8 cellular contexts compared by ENCODE assay signal in genomic region chr1:143735764-143736461, GRCh38.
DNase-seq lines count a peak whose midpoint lies in the region; ATAC-seq and TF ChIP-seq lines count a peak whose summit lies in the region.

No MANE protein-coding gene starts in this region.

- peaks cover 18% of the 10 kb centered on the region for H3K9me3 Mint-ChIP-seq in mesothelial cell of epicardium

- no TSS peak for BruUV-seq in PC-3 (replicated peaks; lab: Mats Ljungman, UMichigan)

- no peaks in the 10 kb centered on the region for H3K9me3 ChIP-seq in PC-3 (ENCODE audit: low read length)

- POLR2A ChIA-PET in PC-3 (lab: Charles Lee; ENCODE audit: unreplicated experiment): no interaction called here

- ATAC-seq in PC-3 (no peak), HG03378 (IDR thresholded peaks at IDR 0.05; ENCODE audit: unreplicated experiment) (no peak)

- H3K79me2 ChIP-seq in PC-3 (ENCODE audit: low read length): no peaks in the 10 kb centered on the region

- no peaks in the 10 kb centered on the region for H3K36me3 Mint-ChIP-seq in mesothelial cell of epicardium

- H3K27me3 Mint-ChIP-seq in mesothelial cell of epicardium (ENCODE audit: low read depth): peaks cover 12% of the 10 kb centered on the region

- CTCF ChIA-PET in PC-3 (lab: Charles Lee): no interaction called here

- intact Hi-C loops in PC-3 (cut with micrococcal nuclease): no loop called here

- no peaks in the 10 kb centered on the region for H4K20me1 ChIP-seq in PC-3 (ENCODE audit: low read length)

- no peak overlapping the region for H3K9ac ChIP-seq in PC-3 (ENCODE audit: low read length)

- in situ Hi-C loops in Caki2 (cut with HindIII; ENCODE audit: low pct_unique_long_range_greater_than_20kb, low sequenced_read_pairs): no loop called here

- no peak overlapping the region for H3K4me2 ChIP-seq in PC-3 (ENCODE audit: low read length)

- H3K27ac Mint-ChIP-seq in mesothelial cell of epicardium: peak overlapping the region; percentile 61

- TF ChIP-seq CTCF in coronary artery (IDR thresholded peaks at IDR 0.05): no peak
- no peak for TF ChIP-seq CTCF in mesothelial cell of epicardium (IDR thresholded peaks at IDR 0.05; ENCODE audit: unreplicated experiment)
- no peak for TF ChIP-seq CTCF in PC-3 (conservative IDR thresholded peaks at IDR 0.05; ENCODE audit: low read depth, low read length)

- H3F3A ChIP-seq in PC-3 (ENCODE audit: low read length, unreplicated experiment): no peaks in the 10 kb centered on the region

- H3K4me1 ChIP-seq in PC-3 (ENCODE audit: insufficient read depth, low read length): no peaks in the 10 kb centered on the region

- H3K4me1 Mint-ChIP-seq in mesothelial cell of epicardium: peaks cover 2% of the 10 kb centered on the region

- peak overlapping the region; percentile 50 for H3K4me3 ChIP-seq in coronary artery
- no peak overlapping the region for H3K4me3 ChIP-seq in PC-3 (ENCODE audit: low read length)

- DNase-seq in Caki2 (ENCODE audit: low read depth) (peak; percentile 90), LoVo (ENCODE audit: low spot score) (peak; percentile 43), coronary artery (ENCODE audit: low spot score) (no peak), mesothelial cell of epicardium (ENCODE audit: low spot score in 2 of 2, unreplicated experiment in 2 of 2) (no peak), NCI-H1417 treated with DMSO at 0.1 percent for 48 hours (lab: John Stamatoyannopoulos, UW) (no peak), epidermal melanocyte (ENCODE audit: insufficient read length, low spot score) (no peak), PC-3 (no peak)

- 0 out of 2 replicates have a peak, but pooled peaks cover 15% of the 10 kb centered on the region for H3K27me3 ChIP-seq in PC-3 (ENCODE audit: low read length)

- no peaks in the 10 kb centered on the region for H3K9me2 ChIP-seq in PC-3 (replicated peaks; ENCODE audit: low read length)

- H2AFZ ChIP-seq in PC-3 (ENCODE audit: low read length): no peak overlapping the region

- H3K27ac ChIP-seq in coronary artery: no peak overlapping the region
- no peak overlapping the region for H3K27ac ChIP-seq in PC-3 (ENCODE audit: low read length)

- H3K4me3 Mint-ChIP-seq in mesothelial cell of epicardium: peak overlapping the region; percentile 65

- no peaks in the 10 kb centered on the region for H3K36me3 ChIP-seq in PC-3 (ENCODE audit: low read depth, low read length)

Comparison
In these comparisons a context has a peak if more than half of its experiments do, and no peak if none do; other contexts are left out.
1. DNase-seq: peak in Caki2 (single experiment) and LoVo (single experiment); none in coronary artery (single experiment), mesothelial cell of epicardium (0 of 2), NCI-H1417 treated with DMSO at 0.1 percent for 48 hours (single experiment), epidermal melanocyte (single experiment) and PC-3 (single experiment).